ENCODE assay signal across 17 cellular contexts in genomic region chr12:24049101-24049500, GRCh38.
DNase-seq lines count a peak whose midpoint lies in the region; ATAC-seq and TF ChIP-seq lines count a peak whose summit lies in the region.
"Had no signal": no experiment of that assay in that cellular context is flagged by ENCODE, and none has a peak within 500 bp of the region (broad histone marks: within the 10 kb centered on the region; RNA-seq: fewer than 3 reads in every experiment).

No MANE protein-coding gene starts in this region.

- TF ChIP-seq CTCF in MM.1S (IDR thresholded peaks at IDR 0.05; ENCODE audit: low read length), result no peak

- peak overlapping the region in 7 of 11 experiments; percentile 28 to 70 (median 47); a peak in 11 of 22 replicates for H3K4me2 ChIP-seq in BLaER1 treated with 17β-estradiol and CSF1 and Interleukin-3, amounts not matched to agents 10 nM and 100 nM
- H3K4me2 ChIP-seq in MM.1S (ENCODE audit: low read depth, low read length), result no peak overlapping the region
- H3K4me2 ChIP-seq: KMS-11 had no signal

- 88 to 92% methylated on average over 3 of the region's 3 CpGs for WGBS in aorta, 2 donors

- H3K27ac ChIP-seq in BLaER1 treated with 17β-estradiol and CSF1 and Interleukin-3, amounts not matched to agents 10 nM and 100 nM, result no peak overlapping the region
- H3K27ac ChIP-seq in MM.1S (ENCODE audit: low read length), result no peak overlapping the region
- no peak overlapping the region for H3K27ac ChIP-seq in aorta (ENCODE audit: low read depth in 1 of 2, low read length in 2 of 2)
- H3K27ac ChIP-seq: KMS-11 had no signal

- H3F3A ChIP-seq in MM.1S (ENCODE audit: insufficient read depth, low read length), result no peaks in the 10 kb centered on the region

- ATAC-seq in HG02759 (IDR thresholded peaks at IDR 0.05; ENCODE audit: unreplicated experiment), result peak; percentile 36
- no peak for ATAC-seq in HG02938 (IDR thresholded peaks at IDR 0.05; ENCODE audit: unreplicated experiment)
- no peak for ATAC-seq in aorta (ENCODE audit: low FRiP score)
- ATAC-seq: CD8-positive, alpha-beta T cell had no signal

- peaks cover 0 to 5% (median 0%) of the 10 kb centered on the region in 3 donors for H3K27me3 Mint-ChIP-seq in immature natural killer cell (ENCODE audit: low read depth in 3 of 3)
- H3K27me3 Mint-ChIP-seq: IgD-negative memory B cell had no signal

- H3K79me2 ChIP-seq in MM.1S (ENCODE audit: low read length), result no peaks in the 10 kb centered on the region

- peaks cover 15 to 26% (median 18%) of the 10 kb centered on the region in 11 experiments; a peak in 21 of 22 replicates for H3K9me3 ChIP-seq in BLaER1 treated with 17β-estradiol and CSF1 and Interleukin-3, amounts not matched to agents 10 nM and 100 nM (replicated peaks in 1 of 11)
- H3K9me3 ChIP-seq in MM.1S (replicated peaks; ENCODE audit: insufficient read depth, low read length) (no peaks in the 10 kb centered on the region), aorta (ENCODE audit: control insufficient read depth, low read length) (no peaks in the 10 kb centered on the region)

- H2AFZ ChIP-seq in MM.1S (ENCODE audit: low read length), result no peak overlapping the region

- DNase-seq in MM.1S (peak; percentile 50), immature natural killer cell (peak in 2 of 3 donors; percentile 11 to 12), aorta (no peak)
- DNase-seq in stimulated activated naive CD4-positive, alpha-beta T cell treated with Interleukin-2 at 50 U/mL for 16 hours (lab: John Stamatoyannopoulos, UW), result no peak
- DNase-seq: ACHN; Caco-2; CD8-positive, alpha-beta T cell; DND-41; GDM1; GOT3; H9 had no signal

- peaks cover 8 to 38% (median 30%) of the 10 kb centered on the region in 10 experiments for H3K4me1 ChIP-seq in BLaER1 treated with 17β-estradiol and CSF1 and Interleukin-3, amounts not matched to agents 10 nM and 100 nM
- no peaks in the 10 kb centered on the region for H3K4me1 ChIP-seq in MM.1S (ENCODE audit: low read length)
- H3K4me1 ChIP-seq in aorta (ENCODE audit: control insufficient read depth in 1 of 2, insufficient read depth in 2 of 2, low read length in 2 of 2), result peaks cover 0 to 8% of the 10 kb centered on the region in 2 donors

- no peaks in the 10 kb centered on the region for H3K36me3 Mint-ChIP-seq in immature natural killer cell
- H3K36me3 Mint-ChIP-seq: CD14-positive monocyte; CD8-positive, alpha-beta T cell; IgD-negative memory B cell had no signal

- no peaks in the 10 kb centered on the region for H4K20me1 ChIP-seq in BLaER1 treated with 17β-estradiol and CSF1 and Interleukin-3, amounts not matched to agents 10 nM and 100 nM
- no peaks in the 10 kb centered on the region for H4K20me1 ChIP-seq in MM.1S (ENCODE audit: insufficient read depth, low read length)

- H3K9me2 ChIP-seq in MM.1S (replicated peaks; ENCODE audit: insufficient read depth, low read length), result no peaks in the 10 kb centered on the region

- H3K27ac Mint-ChIP-seq in immature natural killer cell, result no peak overlapping the region
- H3K27ac Mint-ChIP-seq: CD14-positive monocyte; CD8-positive, alpha-beta T cell; H9; IgD-negative memory B cell had no signal

- no peaks in the 10 kb centered on the region for H3K27me3 ChIP-seq in BLaER1 treated with 17β-estradiol and CSF1 and Interleukin-3, amounts not matched to agents 10 nM and 100 nM
- H3K27me3 ChIP-seq in MM.1S (replicated peaks; ENCODE audit: insufficient read depth, low read length) (no peaks in the 10 kb centered on the region), aorta (ENCODE audit: control insufficient read depth in 1 of 2, insufficient read depth in 2 of 2, low read length in 1 of 2) (no peaks in the 10 kb centered on the region)

- intact Hi-C loops in aorta (cut with DNase I), result loop anchor here in 1 of 2 donors (10.0 kb wide), 1 partner anchor 556 kb away; no protein-coding TSS in a partner anchor

- no peak overlapping the region for H3K4me3 Mint-ChIP-seq in immature natural killer cell
- H3K4me3 Mint-ChIP-seq: CD14-positive monocyte; CD8-positive, alpha-beta T cell; H9; IgD-negative memory B cell had no signal

- no peak overlapping the region for H3K9ac ChIP-seq in BLaER1 treated with 17β-estradiol and CSF1 and Interleukin-3, amounts not matched to agents 10 nM and 100 nM
- no peak overlapping the region for H3K9ac ChIP-seq in MM.1S (ENCODE audit: low read length)
- H3K9ac ChIP-seq: KMS-11 had no signal

- H3K9me3 Mint-ChIP-seq in immature natural killer cell, result peaks cover 0 to 15% (median 4%) of the 10 kb centered on the region in 6 donors

- H3K4me3 ChIP-seq in BLaER1 treated with 17β-estradiol and CSF1 and Interleukin-3, amounts not matched to agents 10 nM and 100 nM, result no peak overlapping the region
- H3K4me3 ChIP-seq in MM.1S (ENCODE audit: low read length) (no peak overlapping the region), aorta (ENCODE audit: low read length in 2 of 2) (no peak overlapping the region)

- H3K4me1 Mint-ChIP-seq in immature natural killer cell, result peaks cover 7 to 14% of the 10 kb centered on the region in 2 donors
- H3K4me1 Mint-ChIP-seq: CD14-positive monocyte, H9 had no signal

- H3K36me3 ChIP-seq in BLaER1 treated with 17β-estradiol and CSF1 and Interleukin-3, amounts not matched to agents 10 nM and 100 nM, result no peaks in the 10 kb centered on the region
- H3K36me3 ChIP-seq in MM.1S (replicated peaks; ENCODE audit: insufficient read depth, low read length), result no peaks in the 10 kb centered on the region
- H3K36me3 ChIP-seq in aorta (ENCODE audit: control insufficient read depth in 1 of 2, insufficient read depth in 2 of 2, low read length in 1 of 2), result no peaks in the 10 kb centered on the region

Comparison
In these comparisons a context has a peak if more than half of its experiments do, and no peak if none do; other contexts are left out.
1. DNase-seq: peak in MM.1S (single experiment) and immature natural killer cell (2 of 3); none in stimulated activated naive CD4-positive, alpha-beta T cell treated with Interleukin-2 at 50 U/mL for 16 hours (single experiment) and aorta (0 of 2).